In the genomic region with DNA sequence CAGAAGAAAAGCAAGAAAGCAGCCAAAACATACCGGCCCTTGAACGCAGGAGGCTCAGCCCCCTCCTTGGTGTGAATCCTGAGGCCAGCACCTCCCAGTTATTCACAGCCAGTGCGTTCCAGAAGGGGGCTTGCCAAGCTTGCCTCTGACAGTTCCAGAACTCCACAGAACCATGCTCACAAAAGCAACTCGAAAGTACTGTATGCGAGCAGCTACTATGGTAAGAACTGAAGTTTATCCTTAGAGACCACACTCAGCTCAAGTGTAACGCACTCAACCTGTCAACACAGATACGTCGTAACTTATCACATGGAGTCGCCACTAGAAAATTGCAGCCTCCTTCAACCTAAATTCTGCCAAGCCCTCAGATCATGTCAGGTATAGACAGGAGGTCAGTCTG, we compare ENCODE assay signal across 10 cellular contexts. TPM values are rescaled to one million over a fixed set of nuclear protein-coding genes. Genes with fewer than 3 reads are reported as not detected.
DNase-seq lines count a peak whose midpoint lies in the region; ATAC-seq, FAIRE-seq and TF ChIP-seq lines count a peak whose summit lies in the region.
"Had no signal": no experiment of that assay in that cellular context is flagged by ENCODE, and none has a peak within 500 bp of the region (broad histone marks: within the 10 kb centered on the region; RNA-seq: fewer than 3 reads in every experiment).

No MANE protein-coding gene starts in this region.

- peak overlapping the region; percentile 97 for H3K4me2 ChIP-seq in keratinocyte (ENCODE audit: control insufficient read depth, extremely low read depth, insufficient read depth, low read depth, low read length)

- no peaks in the 10 kb centered on the region for H3K9me1 ChIP-seq in keratinocyte (ENCODE audit: control insufficient read depth, extremely low read depth, insufficient read depth, low read length)

- H3K79me2 ChIP-seq in keratinocyte (ENCODE audit: control insufficient read depth, insufficient read depth, low read length): peaks cover 48% of the 10 kb centered on the region

- TF ChIP-seq CTCF in keratinocyte (optimal IDR thresholded peaks at IDR 0.05 in 1 of 3, IDR thresholded peaks at IDR 0.05 in 1 of 3, conservative IDR thresholded peaks at IDR 0.05 in 1 of 3; ENCODE audit: extremely low read depth in 1 of 3, insufficient read depth in 2 of 3, low read length in 3 of 3) (no peak), thoracic aorta (IDR thresholded peaks at IDR 0.05) (no peak)

- peaks cover 3% of the 10 kb centered on the region for H3K36me3 Mint-ChIP-seq in T-helper 1 cell treated with Interleukin-12 subunit alpha and Interleukin-12 subunit beta and Interleukin-4 antibody, amounts not matched to agents 30 μg/mL and 1 μg/mL, for 36 hours (ENCODE audit: low read depth)
- H3K36me3 Mint-ChIP-seq in activated naive CD8-positive, alpha-beta T cell treated with anti-CD3 and anti-CD28 coated beads for 36 hours: no peaks in the 10 kb centered on the region

- ATAC-seq in thoracic aorta (ENCODE audit: insufficient number of reproducible peaks, low FRiP score, low read depth) (no peak), HG02642 (IDR thresholded peaks at IDR 0.05; ENCODE audit: poor library complexity, unreplicated experiment) (no peak)
- ATAC-seq: activated CD4-positive, CD25-positive, alpha-beta regulatory T cell treated with anti-CD3 and anti-CD28 coated beads, Interleukin-2, amount 50 U/mL, for 24 hours had no signal

- peak overlapping the region; percentile 86 for H3K9ac ChIP-seq in keratinocyte (ENCODE audit: control insufficient read depth, extremely low read depth, insufficient read depth, low read length)

- H3K4me3 ChIP-seq in keratinocyte (ENCODE audit: control insufficient read depth in 2 of 3, extremely low read depth in 1 of 3, insufficient read depth in 2 of 3, low read depth in 1 of 3, low read length in 3 of 3): peak overlapping the region; percentile 85 to 90 (median 88)
- H3K4me3 ChIP-seq in thoracic aorta: peak overlapping the region; percentile 97

- H2AFZ ChIP-seq in keratinocyte (ENCODE audit: control insufficient read depth, low read length): no peak overlapping the region

- H3K9me3 ChIP-seq in keratinocyte (ENCODE audit: control insufficient read depth, low read depth, low read length): no peaks in the 10 kb centered on the region
- H3K9me3 ChIP-seq in thoracic aorta: no peaks in the 10 kb centered on the region

- no peak for FAIRE-seq in keratinocyte (lab: Jason Lieb, UNC)

- peak overlapping the region; percentile 60 for H3K27ac ChIP-seq in keratinocyte (ENCODE audit: control insufficient read depth, insufficient read depth, low read length)
- no peak overlapping the region for H3K27ac ChIP-seq in thoracic aorta

- H3K4me3 Mint-ChIP-seq in T-helper 1 cell treated with Interleukin-12 subunit alpha and Interleukin-12 subunit beta and Interleukin-4 antibody, amounts not matched to agents 30 μg/mL and 1 μg/mL, for 36 hours: peak overlapping the region; percentile 83
- H3K4me3 Mint-ChIP-seq in activated naive CD8-positive, alpha-beta T cell treated with anti-CD3 and anti-CD28 coated beads for 36 hours: peak overlapping the region; percentile 86

- peak overlapping the region; percentile 81 for H3K27ac Mint-ChIP-seq in T-helper 1 cell treated with Interleukin-12 subunit alpha and Interleukin-12 subunit beta and Interleukin-4 antibody, amounts not matched to agents 30 μg/mL and 1 μg/mL, for 36 hours
- H3K27ac Mint-ChIP-seq in activated naive CD8-positive, alpha-beta T cell treated with anti-CD3 and anti-CD28 coated beads for 36 hours: no peak overlapping the region

- dilution Hi-C loops in keratinocyte (cut with MboI; ENCODE audit: extremely low pct_ligation_motif_present, low sequenced_read_pairs): no loop called here

- no peak for DNase-seq in T-helper 1 cell
- no peak for DNase-seq in activated naive CD8-positive, alpha-beta T cell treated with anti-CD3 and anti-CD28 coated beads for 36 hours
- DNase-seq in keratinocyte (ENCODE audit: low read depth, low spot score): no peak
- DNase-seq in thoracic aorta (ENCODE audit: low spot score): no peak
- DNase-seq in NCI-H1048 (lab: John Stamatoyannopoulos, UW): no peak
- no peak for DNase-seq in GM19238 (ENCODE audit: insufficient read length, low spot score)
- DNase-seq: islet precursor cell had no signal

- H3K4me1 ChIP-seq in keratinocyte (ENCODE audit: control insufficient read depth, extremely low read depth, insufficient read depth, low read length) (peaks cover 15% of the 10 kb centered on the region), thoracic aorta (ENCODE audit: control insufficient read depth in 1 of 2, low read depth in 2 of 2) (peaks cover 3 to 17% of the 10 kb centered on the region in 2 donors)

- H4K20me1 ChIP-seq in keratinocyte (ENCODE audit: control insufficient read depth, extremely low read depth, insufficient read depth, low read length): peaks cover 4% of the 10 kb centered on the region

- peaks cover 9% of the 10 kb centered on the region for H3K27me3 Mint-ChIP-seq in T-helper 1 cell treated with Interleukin-12 subunit alpha and Interleukin-12 subunit beta and Interleukin-4 antibody, amounts not matched to agents 30 μg/mL and 1 μg/mL, for 36 hours (ENCODE audit: low read depth)
- H3K27me3 Mint-ChIP-seq in activated naive CD8-positive, alpha-beta T cell treated with anti-CD3 and anti-CD28 coated beads for 36 hours: no peaks in the 10 kb centered on the region

- H3K9me3 Mint-ChIP-seq in T-helper 1 cell treated with Interleukin-12 subunit alpha and Interleukin-12 subunit beta and Interleukin-4 antibody, amounts not matched to agents 30 μg/mL and 1 μg/mL, for 36 hours: no peaks in the 10 kb centered on the region
- no peaks in the 10 kb centered on the region for H3K9me3 Mint-ChIP-seq in activated naive CD8-positive, alpha-beta T cell treated with anti-CD3 and anti-CD28 coated beads for 36 hours

- H3K36me3 ChIP-seq in keratinocyte (ENCODE audit: control insufficient read depth in 2 of 2, extremely low read depth in 1 of 2, insufficient read depth in 2 of 2, low read length in 2 of 2) (peaks cover 3 to 7% of the 10 kb centered on the region in 2 experiments), thoracic aorta (no peaks in the 10 kb centered on the region)

- H3K27me3 ChIP-seq in keratinocyte (ENCODE audit: control insufficient read depth, extremely low read depth, insufficient read depth, low read length) (peaks cover 3% of the 10 kb centered on the region), thoracic aorta (replicated peaks; ENCODE audit: insufficient read depth) (no peaks in the 10 kb centered on the region)

- H3K4me1 Mint-ChIP-seq in T-helper 1 cell treated with Interleukin-12 subunit alpha and Interleukin-12 subunit beta and Interleukin-4 antibody, amounts not matched to agents 30 μg/mL and 1 μg/mL, for 36 hours (ENCODE audit: low read depth): peaks cover 19% of the 10 kb centered on the region
- peaks cover 27% of the 10 kb centered on the region for H3K4me1 Mint-ChIP-seq in activated naive CD8-positive, alpha-beta T cell treated with anti-CD3 and anti-CD28 coated beads for 36 hours

RNA-seq across cellular contexts. Expression of gene UBAC1, which starts 1.4 kb away (rescaled TPM):
- 10 to 100 TPM; 30.0 to 32.6 TPM for total RNA-seq in activated naive CD8-positive, alpha-beta T cell treated with anti-CD3 and anti-CD28 coated beads for 36 hours
- polyA plus RNA-seq in keratinocyte: 37.8 to 55.9 TPM (median 50.7 TPM) in 3 replicates
- 80.6 TPM for polyA plus RNA-seq in keratinocyte (2011; ENCODE audit: low read depth)
- 39.5 and 50.0 TPM in 2 replicates for polyA plus RNA-seq in keratinocyte (2011; cell fraction: cytosol; rRNA removed)
- polyA plus RNA-seq in keratinocyte (2011; cell fraction: nucleus; rRNA removed): 36.5 and 39.7 TPM in 2 replicates
- polyA plus RNA-seq in keratinocyte (2012; ENCODE audit: low replicate concordance): 26.0 and 32.9 TPM in 2 replicates
- polyA minus RNA-seq in keratinocyte: 28.3 to 36.6 TPM (median 33.5 TPM) in 3 replicates
- 32.4 TPM for polyA minus RNA-seq in keratinocyte (2011; cell fraction: cytosol; rRNA and poly(A)+ RNA removed)
- 8.9 and 11.3 TPM in 2 replicates for polyA minus RNA-seq in keratinocyte (2011; cell fraction: nucleus; rRNA and poly(A)+ RNA removed)
- 10 to 100 TPM; 37.9 to 39.3 TPM for total RNA-seq in thoracic aorta

RNA-seq across cellular contexts. Expression of gene CAMSAP1, which starts 52.5 kb away (rescaled TPM):
- 10 to 100 TPM; 19.9 to 21.8 TPM for total RNA-seq in activated naive CD8-positive, alpha-beta T cell treated with anti-CD3 and anti-CD28 coated beads for 36 hours
- polyA plus RNA-seq in keratinocyte: 5.0 to 8.3 TPM (median 6.0 TPM) in 3 replicates
- polyA plus RNA-seq in keratinocyte (2011; ENCODE audit: low read depth): 6.7 TPM
- 5.4 and 5.5 TPM in 2 replicates for polyA plus RNA-seq in keratinocyte (2011; cell fraction: cytosol; rRNA removed)
- 12.0 and 12.2 TPM in 2 replicates for polyA plus RNA-seq in keratinocyte (2011; cell fraction: nucleus; rRNA removed)
- 10.2 and 10.7 TPM in 2 replicates for polyA plus RNA-seq in keratinocyte (2012; ENCODE audit: low replicate concordance)
- polyA minus RNA-seq in keratinocyte: 11.7 to 20.7 TPM (median 17.3 TPM) in 3 replicates
- polyA minus RNA-seq in keratinocyte (2011; cell fraction: cytosol; rRNA and poly(A)+ RNA removed): 43.2 TPM
- 12.7 and 14.0 TPM in 2 replicates for polyA minus RNA-seq in keratinocyte (2011; cell fraction: nucleus; rRNA and poly(A)+ RNA removed)
- 10 to 100 TPM; 19.1 to 20.2 TPM for total RNA-seq in thoracic aorta
